In the genomic region with DNA sequence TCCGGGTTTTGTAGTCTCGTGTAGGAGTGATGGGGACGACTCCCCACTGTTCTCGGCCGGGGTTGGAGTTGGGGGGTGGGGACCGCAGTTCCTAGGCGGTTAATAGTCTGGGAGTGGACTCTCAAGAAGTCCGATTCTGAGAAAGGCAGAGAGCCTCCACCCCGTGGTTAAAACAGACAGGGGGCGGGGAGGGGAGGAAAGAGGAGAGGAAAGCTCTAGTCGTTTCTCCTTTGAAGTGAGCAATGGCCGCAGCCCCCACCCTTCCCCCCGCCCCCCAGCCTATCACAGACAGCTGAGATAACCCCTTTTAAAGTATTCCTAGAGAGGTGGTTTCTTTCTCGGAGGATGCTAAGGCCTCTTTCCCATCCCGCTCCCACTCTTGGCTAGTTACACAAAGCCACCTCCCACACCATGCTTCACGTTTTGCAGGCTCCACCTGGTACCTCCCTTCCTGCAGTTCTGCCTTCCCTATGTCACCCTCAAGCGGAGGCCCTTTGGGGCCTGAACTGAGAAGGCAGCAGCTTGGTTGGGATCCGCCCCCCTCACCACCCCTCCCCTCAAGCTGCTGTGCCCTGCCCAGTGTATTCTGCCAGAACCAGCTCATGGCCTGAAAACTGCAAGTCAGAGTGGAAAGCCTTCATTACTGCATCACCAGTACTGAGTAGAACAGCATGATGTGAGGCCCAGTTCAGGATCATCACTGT, we compare ENCODE assay signal across 7 cellular contexts. TPM values are rescaled to one million over a fixed set of nuclear protein-coding genes. Genes with fewer than 3 reads are reported as not detected.
DNase-seq lines count a peak whose midpoint lies in the region; ATAC-seq and TF ChIP-seq lines count a peak whose summit lies in the region.

No MANE protein-coding gene starts in this region.

- in situ Hi-C loops in GM23248 (cut with MboI) = no loop called here

- H2AFZ ChIP-seq in GM23248 = peak overlapping the region; percentile 56
- H2AFZ ChIP-seq in PC-3 (ENCODE audit: low read length) = peak overlapping the region; percentile 71

- TF ChIP-seq CTCF in PC-3 (conservative IDR thresholded peaks at IDR 0.05; ENCODE audit: low read depth, low read length) (no peak), fibroblast of villous mesenchyme (IDR thresholded peaks at IDR 0.05; ENCODE audit: insufficient read depth, low read depth, low read length) (no peak), osteocyte (IDR thresholded peaks at IDR 0.05) (no peak)

- H3K27me3 ChIP-seq in GM23248 (replicated peaks; ENCODE audit: insufficient read depth) = no peaks in the 10 kb centered on the region
- no peaks in the 10 kb centered on the region for H3K27me3 ChIP-seq in PC-3 (ENCODE audit: low read length)
- no peaks in the 10 kb centered on the region for H3K27me3 ChIP-seq in aorta (ENCODE audit: control insufficient read depth in 1 of 2, insufficient read depth in 2 of 2, low read length in 1 of 2)

- H3K27me3 Mint-ChIP-seq in osteocyte (ENCODE audit: unreplicated experiment) = no peaks in the 10 kb centered on the region

- H3K36me3 ChIP-seq in GM23248 (ENCODE audit: low read depth) (peaks cover 14% of the 10 kb centered on the region; the same call in 1 of the 2 replicates), PC-3 (ENCODE audit: low read depth, low read length) (peaks cover 28% of the 10 kb centered on the region), aorta (ENCODE audit: control insufficient read depth in 1 of 2, insufficient read depth in 2 of 2, low read length in 1 of 2) (no peaks in the 10 kb centered on the region)

- DNase-seq in GM23248 (peak; percentile 90), PC-3 (peak; percentile 54), fibroblast of villous mesenchyme (ENCODE audit: low read depth) (peak; percentile 72), osteocyte (ENCODE audit: extremely low spot score, unreplicated experiment) (no peak), aorta (peak; percentile 83 to 86), NOMO-1 treated with DMSO at 0.1 percent for 48 hours (lab: John Stamatoyannopoulos, UW; ENCODE audit: unreplicated experiment) (no peak)
- peak; percentile 48 for DNase-seq in activated T-helper 9 cell treated with anti-CD3 and anti-CD28 coated beads, Interleukin-2, amount 50 U/mL, for 16 hours (ENCODE audit: low read depth)

- no peaks in the 10 kb centered on the region for H3K9me3 Mint-ChIP-seq in osteocyte (ENCODE audit: unreplicated experiment)

- H3K9me2 ChIP-seq in GM23248 (ENCODE audit: insufficient read depth) (no peaks in the 10 kb centered on the region), PC-3 (replicated peaks; ENCODE audit: low read length) (no peaks in the 10 kb centered on the region)

- ATAC-seq in PC-3 = peak; percentile 2; the same call in 1 of the 2 replicates
- ATAC-seq in aorta (ENCODE audit: low FRiP score) = peak; percentile 3

- no peaks in the 10 kb centered on the region for H3K9me3 ChIP-seq in GM23248 (ENCODE audit: low read depth)
- no peaks in the 10 kb centered on the region for H3K9me3 ChIP-seq in PC-3 (ENCODE audit: low read length)
- no peaks in the 10 kb centered on the region for H3K9me3 ChIP-seq in aorta (ENCODE audit: control insufficient read depth, low read length)

- H3F3A ChIP-seq in GM23248 (ENCODE audit: insufficient read depth) = peaks cover 17% of the 10 kb centered on the region
- no peaks in the 10 kb centered on the region for H3F3A ChIP-seq in PC-3 (ENCODE audit: low read length, unreplicated experiment)

- peaks cover 66% of the 10 kb centered on the region for H3K79me2 ChIP-seq in GM23248 (ENCODE audit: insufficient read depth)
- H3K79me2 ChIP-seq in PC-3 (ENCODE audit: low read length) = peaks cover 55% of the 10 kb centered on the region

- no TSS peak for BruUV-seq in PC-3 (replicated peaks; lab: Mats Ljungman, UMichigan)

- H3K4me3 ChIP-seq in GM23248 (peak overlapping the region; percentile 89), PC-3 (ENCODE audit: low read length) (peak overlapping the region; percentile 86), fibroblast of villous mesenchyme (ENCODE audit: low read depth, low read length) (peak overlapping the region; percentile 75), aorta (ENCODE audit: low read length in 2 of 2) (peak overlapping the region; percentile 18 to 58)

- intact Hi-C loops in PC-3 (cut with micrococcal nuclease) = loop anchor here (5.0 kb wide), 2 partner anchors 101 to 154 kb away; a partner anchor contains a TSS
- intact Hi-C loops in aorta (cut with DNase I) = loop anchor here in 1 of 2 donors (2.0 kb wide), 2 partner anchors 14 to 38 kb away; a partner anchor contains a TSS

- H3K27ac ChIP-seq in GM23248 (peak overlapping the region; percentile 96), PC-3 (ENCODE audit: low read length) (peak overlapping the region; percentile 52), aorta (ENCODE audit: low read depth in 1 of 2, low read length in 2 of 2) (peak overlapping the region; percentile 29 to 34)

- H3K4me2 ChIP-seq in GM23248 (ENCODE audit: unreplicated experiment) = peak overlapping the region; percentile 79
- peak overlapping the region; percentile 99 for H3K4me2 ChIP-seq in PC-3 (ENCODE audit: low read length)

- 2% methylated on average over 14 to 18 of the region's 18 CpGs for WGBS in GM23248 (ENCODE audit: low coverage in 1 of 2, low lambda C conversion rate in 2 of 2, missing lambda C conversion rate in 2 of 2), 2 experiments
- 0% methylated on average over 18 of the region's 18 CpGs for WGBS in aorta, 2 donors

- peaks cover 34% of the 10 kb centered on the region for H3K4me1 Mint-ChIP-seq in osteocyte (ENCODE audit: unreplicated experiment)

- peak overlapping the region; percentile 99 for H3K27ac Mint-ChIP-seq in osteocyte (ENCODE audit: unreplicated experiment)

- H3K9ac ChIP-seq in GM23248 (peak overlapping the region; percentile 91), PC-3 (ENCODE audit: low read length) (peak overlapping the region; percentile 76)

- peaks cover 14% of the 10 kb centered on the region for H3K36me3 Mint-ChIP-seq in osteocyte (ENCODE audit: unreplicated experiment)

- H3K4me3 Mint-ChIP-seq in osteocyte (ENCODE audit: unreplicated experiment) = peak overlapping the region; percentile 97

- H3K4me1 ChIP-seq in GM23248 (ENCODE audit: insufficient read depth) (peaks cover 14% of the 10 kb centered on the region), PC-3 (ENCODE audit: insufficient read depth, low read length) (peaks cover 23% of the 10 kb centered on the region), aorta (ENCODE audit: control insufficient read depth in 1 of 2, insufficient read depth in 2 of 2, low read length in 2 of 2) (no peaks in the 10 kb centered on the region)

- POLR2A ChIA-PET in PC-3 (lab: Charles Lee; ENCODE audit: unreplicated experiment) = interaction anchor here (0.5 kb wide), 3 partner anchors 18 to 163 kb away, joined by 3 to 13 read pairs (median 9); a partner anchor contains a TSS

- H4K20me1 ChIP-seq in GM23248 (ENCODE audit: insufficient read depth) (no peaks in the 10 kb centered on the region), PC-3 (ENCODE audit: low read length) (no peaks in the 10 kb centered on the region)

- CTCF ChIA-PET in PC-3 (lab: Charles Lee) = interaction anchor here (1.0 to 1.7 kb wide), 3 partner anchors 16 to 38 kb away, joined by 4 to 12 read pairs (median 7); a partner anchor contains a TSS

RNA-seq across cellular contexts. Expression of a gene that starts 0.9 kb away (rescaled TPM):
- 96.2 and 97.5 TPM in 2 replicates for total RNA-seq in GM23248 (2014; rRNA removed; shearing (Covaris generic))
- 73.2 and 77.9 TPM in 2 replicates for polyA plus RNA-seq in GM23248 (2016; fragmentation: Nextera tagmentation; extraction: Ambion mirVana)
- 107 and 113 TPM in 2 replicates for total RNA-seq in PC-3 (2014; rRNA removed)
- total RNA-seq in fibroblast of villous mesenchyme = 91.5 and 96.7 TPM in 2 replicates
- total RNA-seq in osteocyte = 113 and 114 TPM in 2 replicates
- 10 to 100 TPM; 59.5 to 64.6 TPM for total RNA-seq in aorta
- 10 to 100 TPM; 26.7 to 47.0 TPM for polyA plus RNA-seq in aorta

RNA-seq across cellular contexts. Expression of a gene that starts 1.7 kb away (rescaled TPM):
- total RNA-seq in GM23248 (2014; rRNA removed; shearing (Covaris generic)) = 19.6 and 23.9 TPM in 2 replicates
- 30.2 and 31.4 TPM in 2 replicates for polyA plus RNA-seq in GM23248 (2016; fragmentation: Nextera tagmentation; extraction: Ambion mirVana)
- 52.1 and 92.0 TPM in 2 replicates for total RNA-seq in PC-3 (2014; rRNA removed)
- 18.4 and 21.2 TPM in 2 replicates for total RNA-seq in fibroblast of villous mesenchyme
- total RNA-seq in osteocyte = 8.0 and 9.2 TPM in 2 replicates
- total RNA-seq in aorta = 1 to 10 TPM in 1 of 2 donors, under 1 TPM in 1; 0.42 to 2.1 TPM
- polyA plus RNA-seq in aorta = 10 to 100 TPM in 1 of 2 donors, 1 to 10 TPM in 1; 3.6 to 12.6 TPM

RNA-seq across cellular contexts. Expression of a gene that starts 12.1 kb away (rescaled TPM):
- total RNA-seq in GM23248 (2014; rRNA removed; shearing (Covaris generic)) = 1.0 and 3.2 TPM in 2 replicates
- polyA plus RNA-seq in GM23248 (2016; fragmentation: Nextera tagmentation; extraction: Ambion mirVana) (1.5 and 2.2 TPM in 2 replicates), aorta (10 to 100 TPM in 1 of 2 donors, 1 to 10 TPM in 1; 6.0 to 32.9 TPM)
- total RNA-seq in PC-3 (2014; rRNA removed) (1.8 TPM in 1 of 2 replicates, not detected in the other), fibroblast of villous mesenchyme (1.7 and 3.9 TPM in 2 replicates), osteocyte (8.3 and 10.6 TPM in 2 replicates), aorta (10 to 100 TPM in 1 of 2 donors, 1 to 10 TPM in 1; 8.2 to 13.7 TPM)

RNA-seq across cellular contexts. Expression of a gene that starts 14.5 kb away (rescaled TPM):
- 1,720 and 1,799 TPM in 2 replicates for total RNA-seq in GM23248 (2014; rRNA removed; shearing (Covaris generic))
- polyA plus RNA-seq in GM23248 (2016; fragmentation: Nextera tagmentation; extraction: Ambion mirVana) = 1,936 and 1,978 TPM in 2 replicates
- total RNA-seq in PC-3 (2014; rRNA removed) = 1,259 and 1,708 TPM in 2 replicates
- 620 and 695 TPM in 2 replicates for total RNA-seq in fibroblast of villous mesenchyme
- 408 and 415 TPM in 2 replicates for total RNA-seq in osteocyte
- 100 to 1,000 TPM; 317 TPM for total RNA-seq in aorta
- polyA plus RNA-seq in aorta = 100 to 1,000 TPM; 310 to 314 TPM

RNA-seq across cellular contexts. Expression of a gene that starts 20.3 kb away (rescaled TPM):
- total RNA-seq in GM23248 (2014; rRNA removed; shearing (Covaris generic)) = 4.4 and 4.6 TPM in 2 replicates
- polyA plus RNA-seq in GM23248 (2016; fragmentation: Nextera tagmentation; extraction: Ambion mirVana) = 4.1 and 4.8 TPM in 2 replicates
- 8.4 and 9.2 TPM in 2 replicates for total RNA-seq in PC-3 (2014; rRNA removed)
- 6.0 and 8.7 TPM in 2 replicates for total RNA-seq in fibroblast of villous mesenchyme
- total RNA-seq in osteocyte = 9.2 and 11.5 TPM in 2 replicates
- 10 to 100 TPM in 1 of 2 donors, 1 to 10 TPM in 1; 4.2 to 10.2 TPM for total RNA-seq in aorta
- polyA plus RNA-seq in aorta = 10 to 100 TPM; 11.1 to 14.3 TPM

Comparison
In these comparisons a context has a peak if more than half of its experiments do, and no peak if none do; other contexts are left out.
1. DNase-seq: peak in GM23248 (single experiment), PC-3 (single experiment), activated T-helper 9 cell treated with anti-CD3 and anti-CD28 coated beads, Interleukin-2, amount 50 U/mL, for 16 hours (single experiment), fibroblast of villous mesenchyme (single experiment) and aorta (2 of 2); none in osteocyte (single experiment) and NOMO-1 treated with DMSO at 0.1 percent for 48 hours (single experiment).
2. H3K27ac ChIP-seq: peak in every context shown above with its lines; median percentile 96 in GM23248; 52 in PC-3; 32 in aorta.
3. H3K4me3 ChIP-seq: peak in every context shown above with its lines; median percentile 89 in GM23248; 86 in PC-3; 75 in fibroblast of villous mesenchyme; 38 in aorta.